In genomic region chr16:3610698-3611144, GRCh38 we compare ENCODE assay signal across 1 cellular context.
TF ChIP-seq lines count a peak whose summit lies in the region.

No MANE protein-coding gene starts in this region.

TF ChIP-seq in K562, 482 proteins besides CTCF, POLR2A, EP300 and RAD21 (continued from another document):
- TF ChIP-seq ZBTB40 (IDR thresholded peaks at IDR 0.05) (peak; percentile 5; the same call in 1 of the 2 replicates), ZBTB40 (CRISPR knock-in tag; IDR thresholded peaks at IDR 0.05) (no peak), ZNF143 (CRISPR knock-in tag; IDR thresholded peaks at IDR 0.05) (no peak)
TF ChIP-seq in K562: peak in this region for 4.
